ENCODE assay signal across 15 cellular contexts in the genomic region with DNA sequence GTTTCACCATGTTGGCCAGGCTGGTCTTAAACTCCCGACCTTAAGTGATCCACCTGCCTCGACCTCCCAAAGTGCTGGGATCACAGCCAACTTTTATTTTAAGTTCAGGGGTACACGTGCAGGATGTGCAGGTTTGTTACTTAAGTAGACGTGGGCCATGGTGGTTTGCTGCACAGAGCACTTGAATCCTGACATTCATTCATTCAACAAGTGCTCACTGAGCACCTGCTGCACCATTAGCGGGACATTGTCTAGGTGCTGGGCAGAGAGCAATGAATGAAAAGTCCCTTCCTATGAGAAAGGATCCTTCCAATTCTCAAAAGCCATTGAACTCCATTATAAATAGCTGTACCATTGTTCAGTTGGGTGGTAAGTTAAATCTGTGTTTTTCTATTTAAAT. TPM values are rescaled to one million over a fixed set of nuclear protein-coding genes. Genes with fewer than 3 reads are reported as not detected.
A peak's percentile ranks its signal among the peaks of the same experiment; 100 is the strongest.
DNase-seq lines count a peak whose midpoint lies in the region; TF ChIP-seq lines count a peak whose summit lies in the region.
"Had no signal": no experiment of that assay in that cellular context is flagged by ENCODE, and none has a peak within 500 bp of the region (broad histone marks: within the 10 kb centered on the region; RNA-seq: fewer than 3 reads in every experiment).

No MANE protein-coding gene starts in this region.

- intact Hi-C loops in spleen (cut with DNase I; ENCODE audit: low total_unique reads): no loop called here

- no peak overlapping the region for H3K4me3 ChIP-seq in BLaER1 treated with 17β-estradiol and CSF1 and Interleukin-3, amounts not matched to agents 10 nM and 100 nM
- H3K4me3 ChIP-seq in HL-60 (replicated peaks; ENCODE audit: insufficient read depth, low read length) (no peak overlapping the region), spleen (no peak overlapping the region)
- H3K4me3 ChIP-seq: GM23338 had no signal

- H3K27ac ChIP-seq in BLaER1 treated with 17β-estradiol and CSF1 and Interleukin-3, amounts not matched to agents 10 nM and 100 nM: peak overlapping the region in 10 of 11 experiments; percentile 69 to 94 (median 88); a peak in 20 of 22 replicates
- H3K27ac ChIP-seq in HL-60 (replicated peaks): peak overlapping the region; percentile 82; the same call in 1 of the 2 replicates
- peak overlapping the region; percentile 100 for H3K27ac ChIP-seq in epithelial cell of prostate
- peak overlapping the region in 5 of 8 donors; percentile 79 to 90 (median 89) for H3K27ac ChIP-seq in spleen
- H3K27ac ChIP-seq: C4-2B had no signal

- TF ChIP-seq CTCF in HL-60 (IDR thresholded peaks at IDR 0.05; ENCODE audit: insufficient read depth, low read length): no peak
- TF ChIP-seq CTCF in spleen (IDR thresholded peaks at IDR 0.05 in 8 of 11, conservative IDR thresholded peaks at IDR 0.05 in 3 of 11): no peak
- TF ChIP-seq CTCF in GM10266 (IDR thresholded peaks at IDR 0.05; ENCODE audit: control insufficient read depth, insufficient read depth, low read depth, missing control alignments): no peak

- TF ChIP-seq POLR2A in spleen (IDR thresholded peaks at IDR 0.05) (no peak), erythroblast (IDR thresholded peaks at IDR 0.05; ENCODE audit: low read length) (no peak)

- 0 out of 22 replicates have a peak, but pooled peaks cover 0 to 4% (median 0%) of the 10 kb centered on the region in 11 experiments for H3K36me3 ChIP-seq in BLaER1 treated with 17β-estradiol and CSF1 and Interleukin-3, amounts not matched to agents 10 nM and 100 nM
- no peaks in the 10 kb centered on the region for H3K36me3 ChIP-seq in spleen

- no peaks in the 10 kb centered on the region; a peak in 1 of 22 replicates for H4K20me1 ChIP-seq in BLaER1 treated with 17β-estradiol and CSF1 and Interleukin-3, amounts not matched to agents 10 nM and 100 nM

- peak overlapping the region in 3 of 11 experiments; percentile 75 to 78 (median 77); a peak in 4 of 22 replicates for H3K9ac ChIP-seq in BLaER1 treated with 17β-estradiol and CSF1 and Interleukin-3, amounts not matched to agents 10 nM and 100 nM

- no peak for DNase-seq in HL-60 (ENCODE audit: low read depth in 1 of 2, low spot score in 1 of 2)
- no peak for DNase-seq in epithelial cell of prostate (ENCODE audit: low read depth, low spot score)
- no peak for DNase-seq in spleen
- no peak for DNase-seq in GM10266 (ENCODE audit: extremely low spot score)
- DNase-seq in erythroblast (lab: John Stamatoyannopoulos, UW): no peak
- no peak for DNase-seq in HuH-7.5 (ENCODE audit: low spot score)
- DNase-seq: CD4-positive, alpha-beta memory T cell; DMS153; DMS79 treated with DMSO at 0.1 percent for 48 hours; EL; H7 had no signal

- peaks cover 0 to 6% (median 0%) of the 10 kb centered on the region in 11 experiments; a peak in 1 of 22 replicates for H3K9me3 ChIP-seq in BLaER1 treated with 17β-estradiol and CSF1 and Interleukin-3, amounts not matched to agents 10 nM and 100 nM (replicated peaks in 1 of 11)
- H3K9me3 ChIP-seq in spleen: no peaks in the 10 kb centered on the region

- H3K27me3 ChIP-seq in BLaER1 treated with 17β-estradiol and CSF1 and Interleukin-3, amounts not matched to agents 10 nM and 100 nM: no peaks in the 10 kb centered on the region
- H3K27me3 ChIP-seq in HL-60 (ENCODE audit: insufficient read depth, poor library complexity, severe bottlenecking) (no peaks in the 10 kb centered on the region), spleen (replicated peaks in 1 of 7) (no peaks in the 10 kb centered on the region)

- 79 to 89% (median 82%) methylated on average over 5 of the region's 5 CpGs for WGBS in spleen, 5 donors

- peak overlapping the region in 10 of 11 experiments; percentile 70 to 92 (median 90); a peak in 18 of 22 replicates for H3K4me2 ChIP-seq in BLaER1 treated with 17β-estradiol and CSF1 and Interleukin-3, amounts not matched to agents 10 nM and 100 nM
- H3K4me2 ChIP-seq: GM23338 had no signal

- H3K4me1 ChIP-seq in BLaER1 treated with 17β-estradiol and CSF1 and Interleukin-3, amounts not matched to agents 10 nM and 100 nM: peaks cover 27 to 100% (median 69%) of the 10 kb centered on the region in 10 experiments
- H3K4me1 ChIP-seq in spleen: peaks cover 0 to 48% (median 15%) of the 10 kb centered on the region in 6 donors

RNA-seq across cellular contexts. Expression of a gene that starts 31.0 kb away (rescaled TPM):
- total RNA-seq in spleen: 10 to 100 TPM in 6 of 7 donors, 1 to 10 TPM in 1; 6.8 to 27.5 (median 18.2) TPM
- polyA plus RNA-seq in spleen: 1 to 10 TPM; 1.3 to 2.8 (median 2.0) TPM
- total RNA-seq: B cell had no signal
